In genomic region chr6:127119361-127120108, GRCh38 we compare ENCODE assay signal across 9 cellular contexts. TPM values are rescaled to one million over a fixed set of nuclear protein-coding genes. Genes with fewer than 3 reads are reported as not detected.
DNase-seq lines count a peak whose midpoint lies in the region; ATAC-seq and TF ChIP-seq lines count a peak whose summit lies in the region.
"Had no signal": no experiment of that assay in that cellular context is flagged by ENCODE, and none has a peak within 500 bp of the region (broad histone marks: within the 10 kb centered on the region; RNA-seq: fewer than 3 reads in every experiment).

No MANE protein-coding gene starts in this region.

- TF ChIP-seq CTCF in WI38 (IDR thresholded peaks at IDR 0.05; ENCODE audit: low read depth, low read length) (no peak), foreskin fibroblast (IDR thresholded peaks at IDR 0.05; ENCODE audit: low read depth, low read length) (no peak), progenitor cell of endocrine pancreas (IDR thresholded peaks at IDR 0.05; ENCODE audit: unreplicated experiment) (no peak)

- H3K4me3 ChIP-seq in WI38 (ENCODE audit: low read depth, low read length) (peak overlapping the region; percentile 51), foreskin fibroblast (ENCODE audit: low read depth in 1 of 2, low read length in 2 of 2) (peak overlapping the region; percentile 56 to 74)

- intact Hi-C loops in activated naive CD4-positive, alpha-beta T cell treated with anti-CD3 and anti-CD28 coated beads for 36 hours (cut with micrococcal nuclease) = loop anchor here (1.0 to 5.0 kb wide), 5 partner anchors 147 to 1809 kb away; partner anchors contain the start of genes CENPW and RNF146

- no peak overlapping the region for H3K27ac Mint-ChIP-seq in activated naive CD4-positive, alpha-beta T cell treated with anti-CD3 and anti-CD28 coated beads for 36 hours
- H3K27ac Mint-ChIP-seq in progenitor cell of endocrine pancreas = no peak overlapping the region

- H3K4me1 Mint-ChIP-seq in activated naive CD4-positive, alpha-beta T cell treated with anti-CD3 and anti-CD28 coated beads for 36 hours (ENCODE audit: low read depth) = peaks cover 12% of the 10 kb centered on the region
- H3K4me1 Mint-ChIP-seq in progenitor cell of endocrine pancreas (ENCODE audit: low read depth) = peaks cover 7% of the 10 kb centered on the region

- H3K9me3 Mint-ChIP-seq in activated naive CD4-positive, alpha-beta T cell treated with anti-CD3 and anti-CD28 coated beads for 36 hours = no peaks in the 10 kb centered on the region
- H3K9me3 Mint-ChIP-seq in progenitor cell of endocrine pancreas (ENCODE audit: low read depth) = no peaks in the 10 kb centered on the region

- H3K36me3 Mint-ChIP-seq in activated naive CD4-positive, alpha-beta T cell treated with anti-CD3 and anti-CD28 coated beads for 36 hours (ENCODE audit: low read depth) = no peaks in the 10 kb centered on the region
- no peaks in the 10 kb centered on the region for H3K36me3 Mint-ChIP-seq in progenitor cell of endocrine pancreas (ENCODE audit: insufficient read depth)

- peaks cover 51% of the 10 kb centered on the region for H3K27me3 Mint-ChIP-seq in activated naive CD4-positive, alpha-beta T cell treated with anti-CD3 and anti-CD28 coated beads for 36 hours (ENCODE audit: low read depth)
- H3K27me3 Mint-ChIP-seq in progenitor cell of endocrine pancreas = peaks cover 91% of the 10 kb centered on the region

- DNase-seq in activated naive CD4-positive, alpha-beta T cell treated with anti-CD3 and anti-CD28 coated beads for 36 hours = peak; percentile 21
- no peak for DNase-seq in activated naive CD4-positive, alpha-beta T cell (lab: John Stamatoyannopoulos, UW)
- DNase-seq in foreskin fibroblast = peak in 1 of 2 donors; percentile 61
- DNase-seq in progenitor cell of endocrine pancreas (ENCODE audit: low spot score, unreplicated experiment) = peak; percentile 22
- no peak for DNase-seq in RKO (ENCODE audit: low spot score)
- DNase-seq in NCI-H526 treated with DMSO at 0.1 percent for 48 hours (lab: John Stamatoyannopoulos, UW) = no peak

- CTCF ChIA-PET in activated naive CD4-positive, alpha-beta T cell treated with anti-CD3 and anti-CD28 coated beads for 36 hours (lab: Charles Lee) = interaction anchor here (0.6 to 1.6 kb wide), 2 partner anchors 386 to 1125 kb away, joined by 3 to 4 read pairs; no protein-coding TSS in a partner anchor

- peak overlapping the region; percentile 68 for H3K4me3 Mint-ChIP-seq in activated naive CD4-positive, alpha-beta T cell treated with anti-CD3 and anti-CD28 coated beads for 36 hours
- peak overlapping the region; percentile 70 for H3K4me3 Mint-ChIP-seq in progenitor cell of endocrine pancreas (ENCODE audit: low read depth)

- ATAC-seq in HG02970 (IDR thresholded peaks at IDR 0.05; ENCODE audit: low FRiP score, unreplicated experiment) = peak; percentile 42

RNA-seq across cellular contexts. Expression of gene RSPO3, which starts 1.1 kb away (rescaled TPM):
- total RNA-seq in activated naive CD4-positive, alpha-beta T cell treated with anti-CD3 and anti-CD28 coated beads for 36 hours = not detected
- total RNA-seq in progenitor cell of endocrine pancreas = 0.36 and 0.43 TPM in 2 replicates
- total RNA-seq: bronchial epithelial cell had no signal

Comparison
In these comparisons a context has a peak if more than half of its experiments do, and no peak if none do; other contexts are left out.
1. DNase-seq: peak in activated naive CD4-positive, alpha-beta T cell treated with anti-CD3 and anti-CD28 coated beads for 36 hours (single experiment) and progenitor cell of endocrine pancreas (single experiment); none in activated naive CD4-positive, alpha-beta T cell (0 of 4), RKO (single experiment) and NCI-H526 treated with DMSO at 0.1 percent for 48 hours (single experiment).